ENCODE assay signal across 12 cellular contexts in the genomic region with DNA sequence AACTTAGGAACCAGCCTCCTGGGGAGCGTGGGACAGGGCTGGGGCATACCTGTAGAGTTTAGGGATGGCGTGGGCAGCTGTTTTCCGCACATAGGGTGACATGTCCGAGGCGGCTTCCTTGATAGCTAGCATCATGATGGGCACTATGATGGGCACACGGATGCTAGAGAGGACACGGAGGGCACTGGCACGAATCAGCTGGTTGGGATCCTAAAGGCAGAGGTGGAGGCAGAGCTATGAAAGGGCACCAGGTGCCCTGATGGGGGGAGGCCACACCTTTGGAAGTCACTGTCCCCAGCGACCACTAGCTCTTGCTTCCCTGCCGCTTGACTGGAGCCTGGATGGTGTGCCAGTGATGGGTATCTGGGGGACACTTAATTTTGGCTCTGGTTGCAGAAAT. TPM values are rescaled to one million over a fixed set of nuclear protein-coding genes. Genes with fewer than 3 reads are reported as not detected.
DNase-seq lines count a peak whose midpoint lies in the region; ATAC-seq and TF ChIP-seq lines count a peak whose summit lies in the region.
"Had no signal": no experiment of that assay in that cellular context is flagged by ENCODE, and none has a peak within 500 bp of the region (broad histone marks: within the 10 kb centered on the region; RNA-seq: fewer than 3 reads in every experiment).

No MANE protein-coding gene starts in this region.

- H3K36me3 ChIP-seq in ES-I3 (ENCODE audit: insufficient read depth, low read length), result no peaks in the 10 kb centered on the region
- H3K36me3 ChIP-seq: gastroesophageal sphincter had no signal

- 0 out of 2 replicates have a peak, but pooled peaks cover 5% of the 10 kb centered on the region for H3K4me1 ChIP-seq in ES-I3 (ENCODE audit: insufficient read depth, low read length)

- H3K4me3 Mint-ChIP-seq in IgD-negative memory B cell (peak overlapping the region; percentile 91 to 93 (median 92)), brain (peak overlapping the region; percentile 71 to 86 (median 83))
- H3K4me3 Mint-ChIP-seq in naive thymus-derived CD8-positive, alpha-beta T cell, result peak overlapping the region; percentile 89 to 97 (median 92)
- H3K4me3 Mint-ChIP-seq: dendritic cell treated with granulocyte-macrophage colony-stimulating factor and Interleukin-4, amounts not matched to agents 40 ng/mL and 50 ng/mL, for 4 days had no signal

- H3K9me3 Mint-ChIP-seq in IgD-negative memory B cell (peaks cover 0 to 1% (median 0%) of the 10 kb centered on the region in 3 donors), brain (peaks cover 0 to 8% (median 0%) of the 10 kb centered on the region in 5 experiments)
- H3K9me3 Mint-ChIP-seq in naive thymus-derived CD8-positive, alpha-beta T cell, result no peaks in the 10 kb centered on the region
- H3K9me3 Mint-ChIP-seq: dendritic cell treated with granulocyte-macrophage colony-stimulating factor and Interleukin-4, amounts not matched to agents 40 ng/mL and 50 ng/mL, for 4 days had no signal

- H3K27ac Mint-ChIP-seq in IgD-negative memory B cell (peak overlapping the region in 1 of 3 donors; percentile 37), brain (peak overlapping the region in 1 of 5 experiments; percentile 68)
- peak overlapping the region; percentile 88 to 99 (median 97) for H3K27ac Mint-ChIP-seq in naive thymus-derived CD8-positive, alpha-beta T cell
- H3K27ac Mint-ChIP-seq: dendritic cell treated with granulocyte-macrophage colony-stimulating factor and Interleukin-4, amounts not matched to agents 40 ng/mL and 50 ng/mL, for 4 days had no signal

- no peak for DNase-seq in naive thymus-derived CD8-positive, alpha-beta T cell
- DNase-seq in AG20443 (ENCODE audit: low spot score), result no peak
- DNase-seq in DMS79 (lab: John Stamatoyannopoulos, UW), result no peak
- DNase-seq in OCI-M2 (lab: John Stamatoyannopoulos, UW; ENCODE audit: unreplicated experiment), result no peak
- DNase-seq: KBM-7, substantia nigra had no signal

- H3K9ac ChIP-seq in ES-I3 (ENCODE audit: low read depth, low read length), result peak overlapping the region; percentile 65; the same call in 1 of the 2 replicates

- H3K4me1 Mint-ChIP-seq in IgD-negative memory B cell, result peaks cover 0 to 8% (median 3%) of the 10 kb centered on the region in 3 donors
- no peaks in the 10 kb centered on the region for H3K4me1 Mint-ChIP-seq in brain
- peaks cover 7 to 18% (median 14%) of the 10 kb centered on the region in 4 donors for H3K4me1 Mint-ChIP-seq in naive thymus-derived CD8-positive, alpha-beta T cell

- no peaks in the 10 kb centered on the region for H3K9me3 ChIP-seq in ES-I3 (ENCODE audit: control insufficient read depth, insufficient read depth, low read length)
- H3K9me3 ChIP-seq: gastroesophageal sphincter had no signal

- H3K27me3 Mint-ChIP-seq in IgD-negative memory B cell, result peaks cover 10% of the 10 kb centered on the region
- peaks cover 35% of the 10 kb centered on the region for H3K27me3 Mint-ChIP-seq in brain
- H3K27me3 Mint-ChIP-seq in naive thymus-derived CD8-positive, alpha-beta T cell, result peaks cover 0 to 9% (median 0%) of the 10 kb centered on the region in 5 donors

- POLR2A ChIA-PET in naive thymus-derived CD8-positive, alpha-beta T cell (lab: Charles Lee), result interaction anchor here (0.6 to 2.7 kb wide), 11 partner anchors 28 to 386 kb away, joined by 3 to 35 read pairs (median 5); partner anchors contain the start of genes BTBD1, CPEB1, RAMAC and RPS17

- H3K36me3 Mint-ChIP-seq in IgD-negative memory B cell (no peaks in the 10 kb centered on the region), brain (peaks cover 22% of the 10 kb centered on the region)
- H3K36me3 Mint-ChIP-seq in naive thymus-derived CD8-positive, alpha-beta T cell, result no peaks in the 10 kb centered on the region

- no peak for TF ChIP-seq CTCF in brain (conservative IDR thresholded peaks at IDR 0.05)

- no peak for ATAC-seq in naive thymus-derived CD8-positive, alpha-beta T cell
- ATAC-seq: gastroesophageal sphincter had no signal

RNA-seq across cellular contexts. Expression of gene AP3B2, which starts 28.3 kb away (rescaled TPM):
- 0.35 TPM for polyA plus RNA-seq in IgD-negative memory B cell
- polyA plus RNA-seq in brain (ENCODE audit: insufficient read depth, low read depth, low replicate concordance), result 78.1 TPM
- total RNA-seq in naive thymus-derived CD8-positive, alpha-beta T cell, result 1 to 10 TPM; 1.7 TPM
- under 1 TPM; 0.20 to 0.36 (median 0.31) TPM for polyA plus RNA-seq in naive thymus-derived CD8-positive, alpha-beta T cell
- total RNA-seq: GM12878 had no signal
- polyA plus RNA-seq: GM12878 had no signal

RNA-seq across cellular contexts. Expression of gene CPEB1, which starts 34.2 kb away (rescaled TPM):
- polyA plus RNA-seq in IgD-negative memory B cell (0.11 TPM), brain (ENCODE audit: insufficient read depth, low read depth, low replicate concordance) (13.5 TPM)
- 1 to 10 TPM; 2.2 to 3.2 TPM for total RNA-seq in naive thymus-derived CD8-positive, alpha-beta T cell
- 1 to 10 TPM; 2.7 to 3.6 (median 3.0) TPM for polyA plus RNA-seq in naive thymus-derived CD8-positive, alpha-beta T cell

Comparison
In these comparisons a context has a peak if more than half of its experiments do, and no peak if none do; other contexts are left out.
1. RNA of gene AP3B2, which starts 28.3 kb away (polyA plus RNA-seq): 78.1 TPM in brain (single experiment); 0.35 TPM in IgD-negative memory B cell (single experiment) and 0.20 to 0.36 TPM in naive thymus-derived CD8-positive, alpha-beta T cell; every median in the first group is over 10 times any median in the second.
2. Peak in every context shown above with its lines, with median percentiles within 50 percentile points of each other: H3K4me3 Mint-ChIP-seq.